ENCODE assay signal across 28 cellular contexts in the genomic region with DNA sequence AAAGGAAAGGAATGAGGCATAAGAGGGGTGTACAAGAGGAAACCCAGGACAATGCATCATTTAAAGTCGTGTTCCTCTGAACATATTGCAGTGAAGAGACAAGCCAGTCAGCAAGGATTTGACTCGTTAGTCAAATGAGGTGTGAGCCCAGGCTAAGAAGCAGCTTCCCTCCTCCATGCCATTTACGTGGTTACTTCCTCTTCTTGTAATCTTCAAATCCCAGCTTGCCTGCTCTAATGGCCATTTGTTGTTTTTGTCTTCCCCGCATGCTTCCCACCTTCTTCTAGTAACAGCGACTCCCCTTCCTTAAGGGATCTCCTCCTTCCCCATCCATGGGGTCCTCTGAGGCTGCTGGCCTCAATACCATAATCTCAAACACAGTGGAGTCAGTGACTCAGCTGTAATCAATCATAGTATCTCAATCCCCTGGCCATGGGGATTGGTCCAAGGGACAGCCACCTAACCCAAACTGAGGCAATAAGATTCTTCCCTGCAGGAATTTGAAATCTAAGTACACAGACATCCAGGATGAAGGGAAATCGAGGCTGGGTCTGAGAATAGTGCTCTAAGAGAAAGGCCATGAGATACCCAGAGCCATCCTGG. TPM values are rescaled to one million over a fixed set of nuclear protein-coding genes. Genes with fewer than 3 reads are reported as not detected.
A peak's percentile ranks its signal among the peaks of the same experiment; 100 is the strongest.
DNase-seq lines count a peak whose midpoint lies in the region; ATAC-seq, FAIRE-seq and TF ChIP-seq lines count a peak whose summit lies in the region.
"Had no signal": no experiment of that assay in that cellular context is flagged by ENCODE, and none has a peak within 500 bp of the region (broad histone marks: within the 10 kb centered on the region; RNA-seq: fewer than 3 reads in every experiment).

No MANE protein-coding gene starts in this region.

- H2AFZ ChIP-seq in Loucy (ENCODE audit: low read length) (peak overlapping the region; percentile 20; the same call in 1 of the 2 replicates), endothelial cell of umbilical vein (ENCODE audit: low read depth, low read length) (no peak overlapping the region)

- no peak overlapping the region for H3K27ac Mint-ChIP-seq in naive thymus-derived CD4-positive, alpha-beta T cell
- H3K27ac Mint-ChIP-seq: activated CD4-positive, alpha-beta T cell treated with anti-CD3 and anti-CD28 coated beads, Interleukin-2, amount 10 ng/mL, durations not matched to agents 7 days and 5 days; activated CD8-positive, alpha-beta memory T cell treated with anti-CD3 and anti-CD28 coated beads, Interleukin-2, amount 10 ng/mL, durations not matched to agents 7 days and 5 days; activated naive CD4-positive, alpha-beta T cell treated with anti-CD3 and anti-CD28 coated beads, Interleukin-2, amount 50 U/mL, for 24 hours; activated T-helper 1 cell treated with anti-CD3 and anti-CD28 coated beads, Interleukin-12 subunit alpha, Interleukin-12 subunit beta, Interleukin-2, Interleukin-4 antibody, amounts not matched to agents 30 ng/mL and 10 ng/mL and 1 ng/mL, durations not matched to agents 14 hours and 24 hours and 36 hours; dendritic cell treated with granulocyte-macrophage colony-stimulating factor and Interleukin-4, amounts not matched to agents 40 ng/mL and 50 ng/mL, for 4 days; stimulated activated memory B cell treated with anti-CD40 and anti-IgM and Interleukin-4, amounts not matched to agents 10 μg/mL and 1 μg/mL and 100 μg/mL, for 72 hours had no signal

- no peaks in the 10 kb centered on the region for H3K9me3 Mint-ChIP-seq in naive thymus-derived CD4-positive, alpha-beta T cell
- H3K9me3 Mint-ChIP-seq: activated CD4-positive, alpha-beta T cell treated with anti-CD3 and anti-CD28 coated beads, Interleukin-2, amount 10 ng/mL, durations not matched to agents 7 days and 5 days; activated naive CD4-positive, alpha-beta T cell treated with anti-CD3 and anti-CD28 coated beads, Interleukin-2, amount 50 U/mL, for 24 hours; activated T-helper 1 cell treated with anti-CD3 and anti-CD28 coated beads, Interleukin-12 subunit alpha, Interleukin-12 subunit beta, Interleukin-2, Interleukin-4 antibody, amounts not matched to agents 30 ng/mL and 10 ng/mL and 1 ng/mL, durations not matched to agents 14 hours and 24 hours and 36 hours; dendritic cell treated with granulocyte-macrophage colony-stimulating factor and Interleukin-4, amounts not matched to agents 40 ng/mL and 50 ng/mL, for 4 days; stimulated activated memory B cell treated with anti-CD40 and anti-IgM and Interleukin-4, amounts not matched to agents 10 μg/mL and 1 μg/mL and 100 μg/mL, for 72 hours had no signal

- no peak overlapping the region for H3K4me2 ChIP-seq in Loucy (ENCODE audit: low read depth, low read length, poor library complexity, severe bottlenecking)
- H3K4me2 ChIP-seq in endothelial cell of umbilical vein (ENCODE audit: insufficient read depth, low read length) = no peak overlapping the region

- TF ChIP-seq CTCF in Loucy (conservative IDR thresholded peaks at IDR 0.05; ENCODE audit: low read length) (no peak), endothelial cell of umbilical vein (IDR thresholded peaks at IDR 0.05; ENCODE audit: extremely low read depth in 1 of 2, insufficient read depth in 1 of 2, low read depth in 1 of 2, low read length in 2 of 2) (no peak), prostate gland (IDR thresholded peaks at IDR 0.05) (no peak), tibial nerve (IDR thresholded peaks at IDR 0.05) (no peak)

- H3K79me2 ChIP-seq in Loucy (ENCODE audit: insufficient read depth, low read length) = no peaks in the 10 kb centered on the region
- no peaks in the 10 kb centered on the region for H3K79me2 ChIP-seq in endothelial cell of umbilical vein (ENCODE audit: control insufficient read depth, insufficient read depth, low read length)

- no peak overlapping the region for H3K9ac ChIP-seq in Loucy (ENCODE audit: low read depth, low read length, poor library complexity, severe bottlenecking)
- no peak overlapping the region for H3K9ac ChIP-seq in endothelial cell of umbilical vein (replicated peaks; ENCODE audit: extremely low read depth, insufficient read depth, low read length)

- dilution Hi-C loops in endothelial cell of umbilical vein (cut with MboI; ENCODE audit: extremely low pct_ligation_motif_present, low sequenced_read_pairs) = no loop called here

- no peak for TF ChIP-seq EP300 in tibial nerve (IDR thresholded peaks at IDR 0.05)

- peaks cover 0 to 4% (median 0%) of the 10 kb centered on the region in 7 donors for H3K4me1 Mint-ChIP-seq in naive thymus-derived CD4-positive, alpha-beta T cell

- H3F3A ChIP-seq in Loucy (ENCODE audit: low read depth) = no peaks in the 10 kb centered on the region

- no peaks in the 10 kb centered on the region for H3K36me3 ChIP-seq in Loucy (ENCODE audit: insufficient read depth, low read length)
- H3K36me3 ChIP-seq in endothelial cell of umbilical vein (ENCODE audit: control insufficient read depth in 2 of 2, extremely low read depth in 1 of 2, insufficient read depth in 2 of 2, low read length in 2 of 2) = no peaks in the 10 kb centered on the region
- no peaks in the 10 kb centered on the region for H3K36me3 ChIP-seq in prostate gland
- H3K36me3 ChIP-seq in tibial nerve = no peaks in the 10 kb centered on the region
- H3K36me3 ChIP-seq in naive thymus-derived CD4-positive, alpha-beta T cell (ENCODE audit: control insufficient read depth in 2 of 3, insufficient read depth in 3 of 3, low read length in 3 of 3) = no peaks in the 10 kb centered on the region
- H3K36me3 ChIP-seq: ascending aorta, heart left ventricle, left lung, vagina had no signal

- no peak for TF ChIP-seq POLR2A in endothelial cell of umbilical vein (IDR thresholded peaks at IDR 0.05; ENCODE audit: low read depth, low read length)
- no peak for TF ChIP-seq POLR2A in prostate gland (IDR thresholded peaks at IDR 0.05)
- no peak for TF ChIP-seq POLR2A in tibial nerve (IDR thresholded peaks at IDR 0.05)

- peaks cover 46% of the 10 kb centered on the region for H3K4me1 ChIP-seq in Loucy (ENCODE audit: insufficient read depth, low read length, poor library complexity, severe bottlenecking)
- H3K4me1 ChIP-seq in endothelial cell of umbilical vein (ENCODE audit: control insufficient read depth, extremely low read depth, insufficient read depth, low read length) = peaks cover 30% of the 10 kb centered on the region
- H3K4me1 ChIP-seq in prostate gland (replicated peaks) = no peaks in the 10 kb centered on the region
- H3K4me1 ChIP-seq in tibial nerve = no peaks in the 10 kb centered on the region
- H3K4me1 ChIP-seq in naive thymus-derived CD4-positive, alpha-beta T cell (ENCODE audit: control insufficient read depth in 2 of 2, insufficient read depth in 2 of 2, low read length in 2 of 2) = no peaks in the 10 kb centered on the region
- H3K4me1 ChIP-seq: left lung had no signal

- no peak overlapping the region for H3K4me3 Mint-ChIP-seq in naive thymus-derived CD4-positive, alpha-beta T cell
- H3K4me3 Mint-ChIP-seq: activated CD4-positive, alpha-beta T cell treated with anti-CD3 and anti-CD28 coated beads, Interleukin-2, amount 10 ng/mL, durations not matched to agents 7 days and 5 days; activated CD8-positive, alpha-beta memory T cell treated with anti-CD3 and anti-CD28 coated beads, Interleukin-2, amount 10 ng/mL, durations not matched to agents 7 days and 5 days; activated naive CD4-positive, alpha-beta T cell treated with anti-CD3 and anti-CD28 coated beads, Interleukin-2, amount 50 U/mL, for 24 hours; activated T-helper 1 cell treated with anti-CD3 and anti-CD28 coated beads, Interleukin-12 subunit alpha, Interleukin-12 subunit beta, Interleukin-2, Interleukin-4 antibody, amounts not matched to agents 30 ng/mL and 10 ng/mL and 1 ng/mL, durations not matched to agents 14 hours and 24 hours and 36 hours; dendritic cell treated with granulocyte-macrophage colony-stimulating factor and Interleukin-4, amounts not matched to agents 40 ng/mL and 50 ng/mL, for 4 days; stimulated activated memory B cell treated with anti-CD40 and anti-IgM and Interleukin-4, amounts not matched to agents 10 μg/mL and 1 μg/mL and 100 μg/mL, for 72 hours had no signal

- H3K27me3 ChIP-seq in Loucy (ENCODE audit: insufficient read depth, low read length, poor library complexity, severe bottlenecking) (no peaks in the 10 kb centered on the region), endothelial cell of umbilical vein (ENCODE audit: control insufficient read depth in 2 of 2, insufficient read depth in 2 of 2, low read length in 2 of 2) (no peaks in the 10 kb centered on the region), prostate gland (replicated peaks; ENCODE audit: insufficient read depth) (no peaks in the 10 kb centered on the region), tibial nerve (no peaks in the 10 kb centered on the region)
- H3K27me3 ChIP-seq in naive thymus-derived CD4-positive, alpha-beta T cell (ENCODE audit: control insufficient read depth in 2 of 2, insufficient read depth in 2 of 2, low read length in 2 of 2) = no peaks in the 10 kb centered on the region
- H3K27me3 ChIP-seq: ascending aorta, heart left ventricle, left lung, vagina had no signal

- CTCF ChIA-PET in endothelial cell of umbilical vein (lab: Charles Lee) = interaction anchor here (0.6 to 1.9 kb wide), 3 partner anchors 68 to 109 kb away, joined by 3 to 6 read pairs (median 4); no protein-coding TSS in a partner anchor
- CTCF ChIA-PET in naive thymus-derived CD4-positive, alpha-beta T cell (lab: Charles Lee) = no interaction called here

- no peaks in the 10 kb centered on the region for H3K9me1 ChIP-seq in endothelial cell of umbilical vein (replicated peaks; ENCODE audit: control insufficient read depth, extremely low read depth, insufficient read depth, low read length)

- H3K9me2 ChIP-seq in Loucy (replicated peaks; ENCODE audit: low read depth, low read length) = no peaks in the 10 kb centered on the region

- POLR2A ChIA-PET in endothelial cell of umbilical vein (lab: Charles Lee) = no interaction called here
- POLR2A ChIA-PET in naive thymus-derived CD4-positive, alpha-beta T cell (lab: Charles Lee) = no interaction called here

- no peak for ATAC-seq in naive thymus-derived CD4-positive, alpha-beta T cell
- ATAC-seq: activated CD8-positive, alpha-beta memory T cell treated with anti-CD3 and anti-CD28 coated beads, Interleukin-2, amount 10 ng/mL, durations not matched to agents 7 days and 5 days; heart left ventricle; left lung; stimulated activated memory B cell treated with anti-CD40 and anti-IgM and Interleukin-4, amounts not matched to agents 10 μg/mL and 1 μg/mL and 100 μg/mL, for 72 hours had no signal

- 75% methylated on average over 6 of the region's 6 CpGs for WGBS in prostate gland
- 48 to 52% methylated on average over 6 of the region's 6 CpGs for WGBS in tibial nerve, 2 donors

- peaks cover 0 to 17% (median 5%) of the 10 kb centered on the region in 5 donors for H3K27me3 Mint-ChIP-seq in naive thymus-derived CD4-positive, alpha-beta T cell

- DNase-seq in CMK (ENCODE audit: low read depth) (peak; percentile 31), OCI-M2 (lab: John Stamatoyannopoulos, UW; ENCODE audit: unreplicated experiment) (peak; percentile 47), endothelial cell of umbilical vein (ENCODE audit: low read depth, low spot score) (peak; percentile 32), prostate gland (ENCODE audit: low spot score) (no peak), tibial nerve (ENCODE audit: low spot score in 2 of 2) (no peak), posterior vena cava (ENCODE audit: low spot score) (no peak)
- DNase-seq in naive thymus-derived CD4-positive, alpha-beta T cell = no peak
- DNase-seq: activated CD4-positive, alpha-beta T cell treated with anti-CD3 and anti-CD28 coated beads, Interleukin-2, amount 10 ng/mL, durations not matched to agents 7 days and 5 days; activated CD8-positive, alpha-beta memory T cell treated with anti-CD3 and anti-CD28 coated beads, Interleukin-2, amount 10 ng/mL, durations not matched to agents 7 days and 5 days; caudate nucleus; heart left ventricle; left lung; NCI-H1417 treated with DMSO at 0.1 percent for 48 hours; NCI-H2107; Right ventricle myocardium superior; small intestine; stimulated activated CD4-positive, alpha-beta T cell treated with anti-CD3 and anti-CD28 coated beads, Interleukin-2, amount 100 ng/mL, for 24 hours had no signal

- H3K9me3 ChIP-seq in Loucy (ENCODE audit: insufficient read depth, low read depth, low read length) = no peaks in the 10 kb centered on the region
- no peaks in the 10 kb centered on the region for H3K9me3 ChIP-seq in endothelial cell of umbilical vein (replicated peaks; ENCODE audit: control insufficient read depth, insufficient read depth, low read length)
- no peaks in the 10 kb centered on the region for H3K9me3 ChIP-seq in prostate gland
- H3K9me3 ChIP-seq in tibial nerve = no peaks in the 10 kb centered on the region
- H3K9me3 ChIP-seq in naive thymus-derived CD4-positive, alpha-beta T cell (ENCODE audit: control insufficient read depth in 2 of 3, low read length in 3 of 3) = no peaks in the 10 kb centered on the region
- H3K9me3 ChIP-seq: ascending aorta, heart left ventricle, left lung, vagina had no signal

- no peak for FAIRE-seq in endothelial cell of umbilical vein (lab: Jason Lieb, UNC)
- FAIRE-seq: D721Med, endometrium, small intestine had no signal

- H3K27ac ChIP-seq in endothelial cell of umbilical vein (ENCODE audit: insufficient read depth, low read depth, low read length) = no peak overlapping the region
- no peak overlapping the region for H3K27ac ChIP-seq in prostate gland
- no peak overlapping the region for H3K27ac ChIP-seq in tibial nerve
- H3K27ac ChIP-seq in naive thymus-derived CD4-positive, alpha-beta T cell (ENCODE audit: low read depth, low read length) = no peak overlapping the region
- H3K27ac ChIP-seq: ascending aorta, heart left ventricle, left lung, vagina, VCaP had no signal

- H3K4me3 ChIP-seq in Loucy (ENCODE audit: low read length, poor library complexity, severe bottlenecking) (no peak overlapping the region), endothelial cell of umbilical vein (replicated peaks in 1 of 3; ENCODE audit: insufficient read depth in 1 of 3, low read depth in 1 of 3, low read length in 3 of 3) (no peak overlapping the region), prostate gland (no peak overlapping the region), tibial nerve (no peak overlapping the region)
- no peak overlapping the region for H3K4me3 ChIP-seq in naive thymus-derived CD4-positive, alpha-beta T cell (ENCODE audit: low read length)
- H3K4me3 ChIP-seq: ascending aorta, heart left ventricle, left lung, vagina had no signal

- H4K20me1 ChIP-seq in Loucy (ENCODE audit: insufficient read depth, low read length, poor library complexity, severe bottlenecking) (no peaks in the 10 kb centered on the region), endothelial cell of umbilical vein (replicated peaks; ENCODE audit: control insufficient read depth, extremely low read depth, insufficient read depth, low read length) (no peaks in the 10 kb centered on the region)

- no peaks in the 10 kb centered on the region for H3K36me3 Mint-ChIP-seq in naive thymus-derived CD4-positive, alpha-beta T cell
- H3K36me3 Mint-ChIP-seq: activated CD8-positive, alpha-beta memory T cell treated with anti-CD3 and anti-CD28 coated beads, Interleukin-2, amount 10 ng/mL, durations not matched to agents 7 days and 5 days; stimulated activated memory B cell treated with anti-CD40 and anti-IgM and Interleukin-4, amounts not matched to agents 10 μg/mL and 1 μg/mL and 100 μg/mL, for 72 hours had no signal

- intact Hi-C loops in endothelial cell of umbilical vein (cut with micrococcal nuclease) = no loop called here
- intact Hi-C loops in prostate gland (cut with DNase I) = no loop called here
- intact Hi-C loops in naive thymus-derived CD4-positive, alpha-beta T cell (cut with micrococcal nuclease) = no loop called here
- intact Hi-C loops in posterior vena cava (cut with DNase I) = no loop called here

- no TSS peak for BruUV-seq in endothelial cell of umbilical vein (replicated peaks; lab: Mats Ljungman, UMichigan)

RNA-seq across cellular contexts. Expression of a gene that starts 37.6 kb away (rescaled TPM):
- total RNA-seq in endothelial cell of umbilical vein (not detected in 2 replicates), prostate gland (100 to 1,000 TPM in 1 of 2 donors, 10 to 100 TPM in 1; 31.8 to 139 TPM), tibial nerve (1 to 10 TPM in 1 of 4 donors, under 1 TPM in 2, not detected in 1; 0.39 to 3.7 (median 0.60) TPM), posterior vena cava (1 to 10 TPM; 1.4 to 2.2 TPM)
- not detected in 2 replicates for polyA plus RNA-seq in endothelial cell of umbilical vein
- not detected in 2 replicates for polyA plus RNA-seq in endothelial cell of umbilical vein (2011; cell fraction: cytosol; rRNA removed)
- not detected in 2 replicates for polyA plus RNA-seq in endothelial cell of umbilical vein (2011; cell fraction: nucleus; rRNA removed)
- polyA plus RNA-seq in endothelial cell of umbilical vein (2012) = not detected in 2 replicates
- polyA minus RNA-seq in endothelial cell of umbilical vein = not detected in 2 replicates
- not detected for polyA minus RNA-seq in endothelial cell of umbilical vein (2011; cell fraction: cytosol; rRNA and poly(A)+ RNA removed)
- polyA minus RNA-seq in endothelial cell of umbilical vein (2011; cell fraction: nucleus; rRNA and poly(A)+ RNA removed) = not detected in 2 replicates
- total RNA-seq in naive thymus-derived CD4-positive, alpha-beta T cell = 10 to 100 TPM in 1 of 5 experiments, 1 to 10 TPM in 3, under 1 TPM in 1; 0.97 to 12.9 (median 3.3) TPM
- 1 to 10 TPM; 1.4 to 2.2 TPM for polyA plus RNA-seq in naive thymus-derived CD4-positive, alpha-beta T cell
- total RNA-seq: pulmonary artery endothelial cell had no signal

Comparison
In these comparisons a context has a peak if more than half of its experiments do, and no peak if none do; other contexts are left out.
1. DNase-seq: peak in CMK (single experiment), OCI-M2 (single experiment) and endothelial cell of umbilical vein (single experiment); none in prostate gland (single experiment), tibial nerve (0 of 2), naive thymus-derived CD4-positive, alpha-beta T cell (0 of 9) and posterior vena cava (single experiment).